In genomic region chr9:20771721-20772120, GRCh38 we compare ENCODE assay signal across 14 cellular contexts.
DNase-seq lines count a peak whose midpoint lies in the region; ATAC-seq and TF ChIP-seq lines count a peak whose summit lies in the region.
"Had no signal": no experiment of that assay in that cellular context is flagged by ENCODE, and none has a peak within 500 bp of the region (broad histone marks: within the 10 kb centered on the region; RNA-seq: fewer than 3 reads in every experiment).

No MANE protein-coding gene starts in this region.

- TF ChIP-seq CTCF in fibroblast of mammary gland (conservative IDR thresholded peaks at IDR 0.05; ENCODE audit: control insufficient read depth, insufficient read depth, low read depth, low read length): no peak
- no peak for TF ChIP-seq CTCF in heart right ventricle (IDR thresholded peaks at IDR 0.05)

- ATAC-seq in HG02840 (IDR thresholded peaks at IDR 0.05; ENCODE audit: low FRiP score, unreplicated experiment) (no peak), heart right ventricle (no peak)
- ATAC-seq: GM23338 had no signal

- H3K9me3 ChIP-seq in heart right ventricle: peaks cover 0 to 7% (median 0%) of the 10 kb centered on the region in 11 donors
- H3K9me3 ChIP-seq: Caco-2 had no signal

- DNase-seq in GM04504 (ENCODE audit: low read depth) (peak; percentile 10), RPMI7951 (ENCODE audit: low read depth) (peak; percentile 2), fibroblast of mammary gland (ENCODE audit: low read depth) (peak; percentile 13), heart right ventricle (no peak), NCI-H345 treated with DMSO at 0.1 percent for 48 hours (lab: John Stamatoyannopoulos, UW; ENCODE audit: unreplicated experiment) (no peak)
- no peak for DNase-seq in stimulated activated CD4-positive, alpha-beta T cell treated with anti-CD3 and anti-CD28 coated beads, Interleukin-15, amount 100 ng/mL, for 24 hours
- DNase-seq: AML-193; Caco-2; CD4-positive, alpha-beta T cell; HCEC 1CT had no signal

- H3K4me3 ChIP-seq in fibroblast of mammary gland (ENCODE audit: control insufficient read depth, low read depth, low read length): no peak overlapping the region
- no peak overlapping the region for H3K4me3 ChIP-seq in heart right ventricle
- H3K4me3 ChIP-seq: GM23338 had no signal

- intact Hi-C loops in heart right ventricle (cut with DNase I): no loop called here

- H3K27me3 ChIP-seq in heart right ventricle: no peaks in the 10 kb centered on the region

- WGBS in heart right ventricle, 2 donors: 83 to 94% methylated on average over 2 of the region's 2 CpGs

- peaks cover 0 to 32% (median 24%) of the 10 kb centered on the region in 9 donors for H3K36me3 ChIP-seq in heart right ventricle

- no peak overlapping the region for H3K27ac ChIP-seq in heart right ventricle
- H3K27ac ChIP-seq: C4-2B, HL-60 had no signal

- H3K4me1 ChIP-seq in heart right ventricle: peaks cover 0 to 9% (median 0%) of the 10 kb centered on the region in 9 donors
- H3K4me1 ChIP-seq: Caco-2 had no signal

Comparison
In these comparisons a context has a peak if more than half of its experiments do, and no peak if none do; other contexts are left out.
1. DNase-seq: peak in GM04504 (single experiment), RPMI7951 (single experiment) and fibroblast of mammary gland (single experiment); none in heart right ventricle (0 of 2), stimulated activated CD4-positive, alpha-beta T cell treated with anti-CD3 and anti-CD28 coated beads, Interleukin-15, amount 100 ng/mL, for 24 hours (single experiment) and NCI-H345 treated with DMSO at 0.1 percent for 48 hours (single experiment).